In the genomic region with DNA sequence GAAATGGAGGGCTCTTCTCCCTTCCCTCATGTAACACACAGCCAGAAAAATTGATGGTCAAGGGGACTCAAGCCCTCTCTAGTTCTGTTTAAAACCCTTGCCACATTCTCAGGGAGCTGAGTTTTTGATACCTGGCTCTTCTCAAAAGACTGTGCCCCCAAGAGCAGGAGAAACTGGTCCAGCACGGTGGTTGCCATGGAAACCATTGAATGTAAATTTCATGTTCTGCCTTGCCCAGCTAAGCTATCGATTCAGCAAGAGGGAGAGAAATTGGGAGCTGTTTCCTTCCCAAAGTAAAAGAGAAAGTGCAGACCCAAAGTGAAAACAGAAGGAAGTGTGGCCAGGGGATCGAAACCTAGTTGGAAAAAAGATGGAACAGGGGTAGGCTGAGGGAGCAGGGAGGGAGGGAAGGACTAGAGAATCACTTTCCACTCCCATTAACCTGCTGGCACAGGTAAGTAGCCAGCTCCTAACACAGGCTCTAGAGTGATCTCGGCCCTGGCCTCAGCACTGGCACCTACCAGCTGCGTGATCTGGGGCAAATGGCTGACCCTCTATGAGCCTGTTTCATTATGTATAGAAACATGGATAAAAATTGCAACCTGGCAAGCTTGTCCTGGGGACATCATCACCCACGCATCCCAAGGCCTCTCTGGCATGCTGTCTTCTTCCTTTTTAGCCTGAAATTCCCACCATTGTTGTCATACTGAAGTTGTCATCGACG, we compare ENCODE assay signal across 13 cellular contexts.
DNase-seq lines count a peak whose midpoint lies in the region; ATAC-seq and TF ChIP-seq lines count a peak whose summit lies in the region.
"Had no signal": no experiment of that assay in that cellular context is flagged by ENCODE, and none has a peak within 500 bp of the region (broad histone marks: within the 10 kb centered on the region; RNA-seq: fewer than 3 reads in every experiment).

No MANE protein-coding gene starts in this region.

- H3K4me1 ChIP-seq in H9 (ENCODE audit: insufficient read depth, low read length): no peaks in the 10 kb centered on the region
- H3K4me1 ChIP-seq in osteoblast (ENCODE audit: insufficient read depth, low read length): no peaks in the 10 kb centered on the region

- no peak overlapping the region for H2BK15ac ChIP-seq in H9 (ENCODE audit: low read depth, low read length)

- no peak overlapping the region for H4K91ac ChIP-seq in H9 (ENCODE audit: insufficient read length, low read depth, low read length)

- H3K79me1 ChIP-seq in H9 (ENCODE audit: insufficient read depth, low read depth, low read length, poor library complexity, severe bottlenecking): no peaks in the 10 kb centered on the region

- H3K9me3 ChIP-seq in H9 (ENCODE audit: control insufficient read depth, low read depth, low read length) (no peaks in the 10 kb centered on the region), osteoblast (ENCODE audit: low read depth, low read length) (no peaks in the 10 kb centered on the region)

- no peak overlapping the region for H3K14ac ChIP-seq in H9 (ENCODE audit: insufficient read depth, low read length)

- H4K5ac ChIP-seq in H9 (ENCODE audit: insufficient read length, low read depth, low read length): no peak overlapping the region

- no peak overlapping the region for H2AK5ac ChIP-seq in H9 (ENCODE audit: insufficient read length, low read length)

- H3T11ph ChIP-seq in H9 (ENCODE audit: low read length): no peak overlapping the region

- H3K9ac ChIP-seq in H9 (ENCODE audit: extremely low read depth, insufficient read length, low read length): no peak overlapping the region

- H2AFZ ChIP-seq in H9 (ENCODE audit: low read length) (no peak overlapping the region), osteoblast (ENCODE audit: low read length) (no peak overlapping the region)

- no peak overlapping the region for H4K8ac ChIP-seq in H9 (replicated peaks; ENCODE audit: insufficient read length, low read depth, low read length)

- H3K18ac ChIP-seq in H9 (ENCODE audit: insufficient read length, low read depth, low read length): no peak overlapping the region

- no peak overlapping the region for H2BK12ac ChIP-seq in H9 (ENCODE audit: insufficient read length, low read depth, low read length)

- H3K36me3 Mint-ChIP-seq in CD14-positive monocyte (no peaks in the 10 kb centered on the region), H9 (ENCODE audit: insufficient read depth in 1 of 3, low read depth in 3 of 3) (no peaks in the 10 kb centered on the region), chondrocyte (ENCODE audit: low read depth) (no peaks in the 10 kb centered on the region)
- H3K36me3 Mint-ChIP-seq in stimulated activated memory B cell treated with anti-CD40 and anti-IgM and Interleukin-4, amounts not matched to agents 10 μg/mL and 1 μg/mL and 100 μg/mL, for 72 hours: no peaks in the 10 kb centered on the region

- DNase-seq in CD14-positive monocyte (ENCODE audit: low spot score) (peak; percentile 11), H9 (peak; percentile 5), chondrocyte (ENCODE audit: low spot score) (peak; percentile 22), osteoblast (ENCODE audit: insufficient read length, low spot score, missing footprints) (peak; percentile 83), NCI-H187 (lab: John Stamatoyannopoulos, UW) (no peak)
- DNase-seq in stimulated activated CD4-positive, alpha-beta T cell treated with anti-CD3 and anti-CD28 coated beads, Interleukin-12 subunit alpha, Interleukin-12 subunit beta, amount 100 ng/mL, for 4 hours: no peak
- DNase-seq: DMS 273 treated with DMSO at 0.1 percent for 48 hours, HFFc6, NCI-H2081, NCI-H226, NCI-H526 had no signal

- no peak for ATAC-seq in GM21723 (IDR thresholded peaks at IDR 0.05; ENCODE audit: unreplicated experiment)
- ATAC-seq in stimulated activated memory B cell treated with anti-CD40 and anti-IgM and Interleukin-4, amounts not matched to agents 10 μg/mL and 1 μg/mL and 100 μg/mL, for 72 hours: no peak

- H3K4ac ChIP-seq in H9 (ENCODE audit: low read depth, low read length): no peak overlapping the region

- H3K4me3 Mint-ChIP-seq in CD14-positive monocyte (no peak overlapping the region), H9 (no peak overlapping the region), chondrocyte (ENCODE audit: unreplicated experiment) (no peak overlapping the region)
- no peak overlapping the region for H3K4me3 Mint-ChIP-seq in stimulated activated memory B cell treated with anti-CD40 and anti-IgM and Interleukin-4, amounts not matched to agents 10 μg/mL and 1 μg/mL and 100 μg/mL, for 72 hours
- H3K4me3 Mint-ChIP-seq: HFFc6 had no signal

- H3K27me3 ChIP-seq in H9 (ENCODE audit: insufficient read depth, low read length) (no peaks in the 10 kb centered on the region; the same call in 1 of the 2 replicates), osteoblast (ENCODE audit: insufficient read depth, low read length) (peaks cover 25% of the 10 kb centered on the region)

- no peak overlapping the region for H2BK120ac ChIP-seq in H9 (ENCODE audit: low read depth, low read length, poor library complexity, severe bottlenecking)

- TF ChIP-seq CTCF in CD14-positive monocyte (IDR thresholded peaks at IDR 0.05) (no peak), H9 (conservative IDR thresholded peaks at IDR 0.05) (no peak), chondrocyte (IDR thresholded peaks at IDR 0.05) (no peak), osteoblast (IDR thresholded peaks at IDR 0.05; ENCODE audit: extremely low read depth, low read depth, low read length) (no peak)

- H3K27me3 Mint-ChIP-seq in CD14-positive monocyte (ENCODE audit: low read depth in 3 of 3) (peaks cover 4 to 23% (median 22%) of the 10 kb centered on the region in 3 donors), H9 (ENCODE audit: low read depth) (peaks cover 28% of the 10 kb centered on the region), chondrocyte (ENCODE audit: low read depth) (peaks cover 59% of the 10 kb centered on the region)
- H3K27me3 Mint-ChIP-seq in stimulated activated memory B cell treated with anti-CD40 and anti-IgM and Interleukin-4, amounts not matched to agents 10 μg/mL and 1 μg/mL and 100 μg/mL, for 72 hours: peaks cover 69% of the 10 kb centered on the region

- H3K4me1 Mint-ChIP-seq in CD14-positive monocyte (no peaks in the 10 kb centered on the region), H9 (peaks cover 8 to 11% of the 10 kb centered on the region in 2 experiments; a peak in 2 of 4 replicates), chondrocyte (ENCODE audit: low read depth) (no peaks in the 10 kb centered on the region)
- H3K4me1 Mint-ChIP-seq in stimulated activated memory B cell treated with anti-CD40 and anti-IgM and Interleukin-4, amounts not matched to agents 10 μg/mL and 1 μg/mL and 100 μg/mL, for 72 hours: no peaks in the 10 kb centered on the region

- WGBS in H9 (ENCODE audit: extremely low coverage, insufficient read length, low lambda C conversion rate): no CpG with 5 or more reads among the region's 8 CpGs

- no peaks in the 10 kb centered on the region for H4K20me1 ChIP-seq in H9 (ENCODE audit: control insufficient read depth, insufficient read depth, insufficient read length)
- peaks cover 2% of the 10 kb centered on the region for H4K20me1 ChIP-seq in osteoblast (ENCODE audit: insufficient read depth, low read length)

- no peaks in the 10 kb centered on the region for H3K23me2 ChIP-seq in H9 (ENCODE audit: insufficient read length, low read depth, low read length, poor library complexity, severe bottlenecking)

- H3K36me3 ChIP-seq in osteoblast (ENCODE audit: insufficient read depth, low read length): no peaks in the 10 kb centered on the region

- peaks cover 0 to 3% (median 0%) of the 10 kb centered on the region in 7 donors for H3K9me3 Mint-ChIP-seq in CD14-positive monocyte
- no peaks in the 10 kb centered on the region for H3K9me3 Mint-ChIP-seq in H9
- H3K9me3 Mint-ChIP-seq in chondrocyte (ENCODE audit: low read depth): peaks cover 5% of the 10 kb centered on the region
- H3K9me3 Mint-ChIP-seq in stimulated activated memory B cell treated with anti-CD40 and anti-IgM and Interleukin-4, amounts not matched to agents 10 μg/mL and 1 μg/mL and 100 μg/mL, for 72 hours: no peaks in the 10 kb centered on the region
- H3K9me3 Mint-ChIP-seq: HFFc6 had no signal

- H3K27ac Mint-ChIP-seq in CD14-positive monocyte (no peak overlapping the region), H9 (no peak overlapping the region), chondrocyte (ENCODE audit: unreplicated experiment) (no peak overlapping the region)
- no peak overlapping the region for H3K27ac Mint-ChIP-seq in stimulated activated memory B cell treated with anti-CD40 and anti-IgM and Interleukin-4, amounts not matched to agents 10 μg/mL and 1 μg/mL and 100 μg/mL, for 72 hours
- H3K27ac Mint-ChIP-seq: HFFc6 had no signal

- H3K4me3 ChIP-seq in osteoblast (ENCODE audit: insufficient read depth, low read length): no peak overlapping the region

- H2BK5ac ChIP-seq in H9 (ENCODE audit: insufficient read length, low read length): no peak overlapping the region

- no peak overlapping the region for H3K23ac ChIP-seq in H9 (ENCODE audit: insufficient read length, low read depth, low read length)

- H3K79me2 ChIP-seq in H9 (ENCODE audit: insufficient read depth, low read length) (no peaks in the 10 kb centered on the region), osteoblast (ENCODE audit: insufficient read depth, low read length) (no peaks in the 10 kb centered on the region)

- H2BK20ac ChIP-seq in H9 (ENCODE audit: low read depth, low read length, poor library complexity, severe bottlenecking): no peak overlapping the region

- no peak overlapping the region for H3K56ac ChIP-seq in H9 (ENCODE audit: insufficient read length, low read depth, low read length)

- intact Hi-C loops in CD14-positive monocyte (cut with micrococcal nuclease): loop anchor here (10.0 kb wide), 2 partner anchors 695 to 925 kb away; partner anchors contain the start of gene CHST13 (in 2 of the 2)

- no peak overlapping the region for H3K27ac ChIP-seq in H9 (ENCODE audit: insufficient read length, low read depth, low read length)
- H3K27ac ChIP-seq in osteoblast (ENCODE audit: low read depth, low read length): no peak overlapping the region

- H3K4me2 ChIP-seq in H9 (ENCODE audit: insufficient read depth, insufficient read length, low read length) (no peak overlapping the region), osteoblast (ENCODE audit: insufficient read depth, low read length) (no peak overlapping the region)

Comparison
In these comparisons a context has a peak if more than half of its experiments do, and no peak if none do; other contexts are left out.
1. DNase-seq: peak in CD14-positive monocyte (single experiment), H9 (single experiment), chondrocyte (single experiment) and osteoblast (single experiment); none in stimulated activated CD4-positive, alpha-beta T cell treated with anti-CD3 and anti-CD28 coated beads, Interleukin-12 subunit alpha, Interleukin-12 subunit beta, amount 100 ng/mL, for 4 hours (single experiment) and NCI-H187 (0 of 2).